ENCODE assay signal across 1 cellular context in genomic region chr9:100352727-100353505, GRCh38.
TF ChIP-seq lines count a peak whose summit lies in the region.

Gene TEX10, minus strand, starts transcription at chr9:100352942. Its CDS starts 3,579 bp downstream, at chr9:100349363.

TF ChIP-seq in HepG2, 621 proteins besides CTCF, POLR2A, EP300 and RAD21 (continued from another document):
- TF ChIP-seq SNAI1 (CRISPR knock-in tag; IDR thresholded peaks at IDR 0.05; ENCODE audit: borderline replicate concordance), result no peak
